8 cellular contexts compared by ENCODE assay signal in the genomic region with DNA sequence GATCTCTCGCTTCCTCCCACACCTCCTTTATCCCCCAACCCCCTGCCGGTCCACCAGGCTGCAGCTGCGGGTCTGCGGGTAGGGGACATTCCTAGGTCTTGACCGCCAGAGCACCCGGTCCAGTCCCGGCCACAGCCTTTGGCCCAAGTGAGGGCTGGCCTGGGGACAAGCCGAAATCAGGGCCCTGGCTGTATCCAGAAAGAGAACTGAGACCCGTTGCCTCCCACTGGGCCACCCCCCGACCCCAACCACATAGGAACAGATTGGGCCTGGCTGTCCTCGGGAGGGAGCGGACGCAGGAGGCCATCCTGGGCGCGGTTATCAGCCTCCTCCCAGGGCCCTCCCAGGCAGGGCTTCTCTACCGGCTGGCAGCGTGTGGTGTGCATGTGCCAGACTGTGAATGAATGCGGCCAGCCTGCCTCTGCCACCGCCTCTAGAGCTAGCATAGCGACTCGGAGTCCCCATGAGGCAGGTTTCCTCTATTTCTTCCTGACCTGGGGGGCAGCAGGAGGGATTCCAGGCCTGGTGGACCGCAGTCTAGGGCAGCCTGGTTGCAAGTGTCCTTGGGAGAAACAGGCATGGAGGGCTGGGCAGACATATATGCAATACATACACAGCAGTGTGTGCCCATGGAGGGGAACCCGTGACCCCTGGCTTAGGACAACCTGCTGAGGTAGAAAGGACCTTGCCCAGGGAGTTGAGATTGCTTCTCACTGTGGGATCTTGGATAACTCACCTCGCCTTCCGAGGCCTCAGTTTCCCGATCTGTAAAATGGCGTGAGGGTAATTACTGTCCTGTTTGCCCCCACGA. TPM values are rescaled to one million over a fixed set of nuclear protein-coding genes. Genes with fewer than 3 reads are reported as not detected.
A peak's percentile ranks its signal among the peaks of the same experiment; 100 is the strongest.
DNase-seq lines count a peak whose midpoint lies in the region; ATAC-seq and TF ChIP-seq lines count a peak whose summit lies in the region.

No MANE protein-coding gene starts in this region.

- H3K4me1 ChIP-seq in HAP-1, result no peaks in the 10 kb centered on the region
- peaks cover 29% of the 10 kb centered on the region for H3K4me1 ChIP-seq in mucosa of descending colon (ENCODE audit: low read depth)
- H3K4me1 ChIP-seq in vagina, result peaks cover 30% of the 10 kb centered on the region

- H3K27ac ChIP-seq in coronary artery, result no peak overlapping the region
- no peak overlapping the region for H3K27ac ChIP-seq in vagina

- TF ChIP-seq CTCF in coronary artery (IDR thresholded peaks at IDR 0.05) (no peak), mucosa of descending colon (IDR thresholded peaks at IDR 0.05) (no peak), vagina (IDR thresholded peaks at IDR 0.05) (no peak)

- H3K27me3 ChIP-seq in HAP-1 (ENCODE audit: low read depth) (peaks cover 8% of the 10 kb centered on the region; the same call in 1 of the 2 replicates), vagina (no peaks in the 10 kb centered on the region)

- H3K27ac Mint-ChIP-seq in T-helper 17 cell, result peak overlapping the region; percentile 97

- ATAC-seq in T-helper 17 cell (peak; percentile 38), mucosa of descending colon (peak; percentile 63)

- TF ChIP-seq POLR2A in vagina (IDR thresholded peaks at IDR 0.05), result no peak

- intact Hi-C loops in mucosa of descending colon (cut with DNase I, micrococcal nuclease), result no loop called here
- intact Hi-C loops in vagina (cut with DNase I), result no loop called here

- H3K9me3 ChIP-seq in HAP-1 (no peaks in the 10 kb centered on the region), T-helper 17 cell (ENCODE audit: control insufficient read depth, low read length, poor library complexity, severe bottlenecking) (no peaks in the 10 kb centered on the region), mucosa of descending colon (no peaks in the 10 kb centered on the region), vagina (no peaks in the 10 kb centered on the region)

- H3K4me3 Mint-ChIP-seq in T-helper 17 cell, result peak overlapping the region; percentile 92

- in situ Hi-C loops in HAP-1 (cut with MboI; ENCODE audit: low sequenced_read_pairs), result no loop called here

- H3K4me3 ChIP-seq in HAP-1, result peak overlapping the region; percentile 37
- H3K4me3 ChIP-seq in coronary artery, result peak overlapping the region; percentile 69
- peak overlapping the region; percentile 6 for H3K4me3 ChIP-seq in mucosa of descending colon
- H3K4me3 ChIP-seq in vagina, result peak overlapping the region; percentile 40 to 56

- H3K36me3 ChIP-seq in HAP-1 (replicated peaks) (no peaks in the 10 kb centered on the region), mucosa of descending colon (ENCODE audit: low read depth) (no peaks in the 10 kb centered on the region), vagina (no peaks in the 10 kb centered on the region)

- DNase-seq in HAP-1 (ENCODE audit: low spot score in 2 of 2) (no peak), T-helper 17 cell (peak in 1 of 3 donors; percentile 30), coronary artery (ENCODE audit: low spot score) (no peak), mucosa of descending colon (peak; percentile 60 to 71 (median 68)), vagina (ENCODE audit: extremely low spot score in 2 of 2) (no peak), SK-N-DZ (ENCODE audit: low spot score) (no peak), NCI-H2029 treated with DMSO at 0.1 percent for 48 hours (lab: John Stamatoyannopoulos, UW) (no peak), kidney glomerular epithelial cell (lab: John Stamatoyannopoulos, UW) (no peak)

- H3K36me3 Mint-ChIP-seq in T-helper 17 cell (ENCODE audit: low read depth), result no peaks in the 10 kb centered on the region

- H3K4me1 Mint-ChIP-seq in T-helper 17 cell, result peaks cover 31% of the 10 kb centered on the region

- no peaks in the 10 kb centered on the region for H3K27me3 Mint-ChIP-seq in T-helper 17 cell

RNA-seq across cellular contexts. Expression of a gene that starts 1.2 kb away (rescaled TPM):
- total RNA-seq in T-helper 17 cell, result 1 to 10 TPM; 8.5 to 9.0 TPM
- total RNA-seq in mucosa of descending colon, result 1 to 10 TPM in 2 of 3 donors, under 1 TPM in 1; 0.82 to 4.0 (median 1.7) TPM
- total RNA-seq in vagina, result 4.9 TPM
- polyA plus RNA-seq in SK-N-DZ (2014; cell fraction: cytosol; rRNA removed), result 2.4 and 3.1 TPM in 2 replicates
- polyA plus RNA-seq in SK-N-DZ (2014; cell fraction: nucleus; rRNA removed), result 3.3 and 3.7 TPM in 2 replicates

RNA-seq across cellular contexts. Expression of a gene that starts 16.3 kb away (rescaled TPM):
- total RNA-seq in T-helper 17 cell (10 to 100 TPM; 14.7 to 15.3 TPM), mucosa of descending colon (10 to 100 TPM; 34.9 to 54.2 (median 40.8) TPM), vagina (51.6 TPM)
- 55.4 and 55.6 TPM in 2 replicates for polyA plus RNA-seq in SK-N-DZ (2014; cell fraction: cytosol; rRNA removed)
- polyA plus RNA-seq in SK-N-DZ (2014; cell fraction: nucleus; rRNA removed), result 51.4 and 51.9 TPM in 2 replicates

RNA-seq across cellular contexts. Expression of a gene that starts 39.2 kb away (rescaled TPM):
- total RNA-seq in T-helper 17 cell, result 10 to 100 TPM; 62.2 to 62.4 TPM
- 10 to 100 TPM; 64.8 to 90.2 (median 68.5) TPM for total RNA-seq in mucosa of descending colon
- 172 TPM for total RNA-seq in vagina
- 979 and 1,102 TPM in 2 replicates for polyA plus RNA-seq in SK-N-DZ (2014; cell fraction: cytosol; rRNA removed)
- 486 and 595 TPM in 2 replicates for polyA plus RNA-seq in SK-N-DZ (2014; cell fraction: nucleus; rRNA removed)

Comparison
In these comparisons a context has a peak if more than half of its experiments do, and no peak if none do; other contexts are left out.
1. DNase-seq: peak in mucosa of descending colon (3 of 3); none in HAP-1 (0 of 2), coronary artery (single experiment), vagina (0 of 2), SK-N-DZ (single experiment), NCI-H2029 treated with DMSO at 0.1 percent for 48 hours (single experiment) and kidney glomerular epithelial cell (single experiment).
2. H3K4me3 ChIP-seq: peak in every context shown above with its lines; median percentile 69 in coronary artery; 48 in vagina; 37 in HAP-1; 6 in mucosa of descending colon.